ENCODE assay signal across 1 cellular context in genomic region chr16:3458852-3459361, GRCh38.
TF ChIP-seq lines count a peak whose summit lies in the region.

No MANE protein-coding gene starts in this region.

TF ChIP-seq in IMR-90, 13 proteins besides CTCF, POLR2A, EP300 and RAD21:
- TF ChIP-seq RCOR1 (IDR thresholded peaks at IDR 0.05; ENCODE audit: insufficient replicate concordance, low read length) = no peak
- TF ChIP-seq USF2 (IDR thresholded peaks at IDR 0.05; ENCODE audit: low read depth, low read length) = peak; percentile 52; the same call in 1 of the 2 replicates
